Comparison of ENCODE assay signal across 25 cellular contexts in the genomic region with DNA sequence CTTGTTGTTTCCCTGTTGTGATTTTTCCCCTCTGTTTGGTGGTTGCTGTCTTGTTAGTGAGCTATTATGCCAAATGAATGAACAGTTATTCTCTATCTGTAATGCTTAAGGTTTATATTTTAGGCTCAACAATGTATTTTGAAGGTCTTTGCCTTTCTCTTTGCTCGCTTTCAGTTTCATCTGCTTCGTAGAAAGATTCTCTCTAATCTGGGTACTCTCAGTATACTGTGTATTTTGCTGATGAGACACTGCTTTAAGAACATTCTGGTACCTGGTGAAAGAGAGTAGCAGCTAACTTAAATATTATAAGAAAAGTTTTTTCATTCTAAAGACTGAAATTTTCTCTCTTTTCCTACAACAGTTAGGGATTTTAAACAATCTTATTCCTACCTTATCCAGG.
DNase-seq lines count a peak whose midpoint lies in the region; ATAC-seq and TF ChIP-seq lines count a peak whose summit lies in the region.
"Had no signal": no experiment of that assay in that cellular context is flagged by ENCODE, and none has a peak within 500 bp of the region (broad histone marks: within the 10 kb centered on the region; RNA-seq: fewer than 3 reads in every experiment).

No MANE protein-coding gene starts in this region.

- DNase-seq in DND-41, result no peak
- DNase-seq in HFFc6, result no peak
- DNase-seq in RPMI8226, result peak; percentile 24
- DNase-seq in fibroblast of lung (ENCODE audit: low read depth in 2 of 2), result no peak
- no peak for DNase-seq in coronary artery (ENCODE audit: low spot score)
- DNase-seq in caudate nucleus (lab: John Stamatoyannopoulos, UW), result no peak
- no peak for DNase-seq in foreskin melanocyte
- DNase-seq in activated T-helper 1 cell treated with anti-CD3 and anti-CD28 coated beads, Interleukin-12 subunit alpha, Interleukin-12 subunit beta, Interleukin-2, Interleukin-4 antibody, amounts not matched to agents 30 ng/mL and 10 ng/mL and 1 ng/mL, durations not matched to agents 14 hours and 24 hours and 36 hours (ENCODE audit: low spot score), result no peak
- DNase-seq: Caco-2; CD8-positive, alpha-beta T cell; DMS 273 treated with DMSO at 0.1 percent for 48 hours; DMS79; H9; KBM-7; NCI-H1092 treated with DMSO at 0.1 percent for 48 hours; NCI-H1436 treated with DMSO at 0.1 percent for 48 hours; NCI-H187 treated with DMSO at 0.1 percent for 48 hours; NCI-H524; NCI-H774; OCI-M1; SHP77; T-helper 17 cell had no signal

- no peaks in the 10 kb centered on the region for H3K9me3 ChIP-seq in DND-41 (ENCODE audit: insufficient read depth, low read length, severe bottlenecking)
- no peaks in the 10 kb centered on the region for H3K9me3 ChIP-seq in fibroblast of lung (ENCODE audit: control insufficient read depth, insufficient read depth, low read depth, low read length)
- H3K9me3 ChIP-seq: Caco-2 had no signal

- H2AFZ ChIP-seq in DND-41 (ENCODE audit: low read depth, low read length) (0 out of 2 replicates have a peak overlapping the region, but pooled peaks have one; percentile 43), fibroblast of lung (ENCODE audit: low read length) (peak overlapping the region; percentile 16)

- peaks cover 8% of the 10 kb centered on the region for H3K36me3 Mint-ChIP-seq in HFFc6 (ENCODE audit: low read depth)
- H3K36me3 Mint-ChIP-seq in activated T-helper 1 cell treated with anti-CD3 and anti-CD28 coated beads, Interleukin-12 subunit alpha, Interleukin-12 subunit beta, Interleukin-2, Interleukin-4 antibody, amounts not matched to agents 30 ng/mL and 10 ng/mL and 1 ng/mL, durations not matched to agents 14 hours and 24 hours and 36 hours (ENCODE audit: low read depth), result no peaks in the 10 kb centered on the region
- H3K36me3 Mint-ChIP-seq: CD8-positive, alpha-beta T cell had no signal

- H3K79me2 ChIP-seq in DND-41 (ENCODE audit: insufficient read depth, low read length) (no peaks in the 10 kb centered on the region), fibroblast of lung (ENCODE audit: control insufficient read depth, insufficient read depth, low read length) (no peaks in the 10 kb centered on the region)

- H3K27ac Mint-ChIP-seq in HFFc6, result peak overlapping the region; percentile 64; the same call in 1 of the 2 replicates
- no peak overlapping the region for H3K27ac Mint-ChIP-seq in activated T-helper 1 cell treated with anti-CD3 and anti-CD28 coated beads, Interleukin-12 subunit alpha, Interleukin-12 subunit beta, Interleukin-2, Interleukin-4 antibody, amounts not matched to agents 30 ng/mL and 10 ng/mL and 1 ng/mL, durations not matched to agents 14 hours and 24 hours and 36 hours
- H3K27ac Mint-ChIP-seq: B cell; CD8-positive, alpha-beta T cell; H9; T-helper 17 cell had no signal

- H3K4me1 ChIP-seq in DND-41 (ENCODE audit: insufficient read depth, low read length) (no peaks in the 10 kb centered on the region), fibroblast of lung (ENCODE audit: control insufficient read depth, extremely low read depth, insufficient read depth, low read length) (no peaks in the 10 kb centered on the region)
- H3K4me1 ChIP-seq: Caco-2 had no signal

- no peak for ATAC-seq in DND-41 (ENCODE audit: insufficient read depth, low read depth)
- ATAC-seq: CD8-positive, alpha-beta T cell; T-helper 17 cell had no signal

- H3K4me2 ChIP-seq in DND-41 (ENCODE audit: insufficient read depth, low read length) (no peak overlapping the region), fibroblast of lung (ENCODE audit: extremely low read depth, insufficient read depth, low read length) (no peak overlapping the region)

- H3K27me3 ChIP-seq in DND-41 (ENCODE audit: insufficient read depth, low read length, poor library complexity) (no peaks in the 10 kb centered on the region), fibroblast of lung (ENCODE audit: control insufficient read depth, insufficient read depth, low read length) (no peaks in the 10 kb centered on the region)

- H4K20me1 ChIP-seq in DND-41 (ENCODE audit: insufficient read depth, low read length) (no peaks in the 10 kb centered on the region), fibroblast of lung (ENCODE audit: control insufficient read depth, extremely low read depth, insufficient read depth, low read length) (no peaks in the 10 kb centered on the region)

- H3K9ac ChIP-seq in DND-41 (ENCODE audit: low read depth, low read length) (no peak overlapping the region), fibroblast of lung (ENCODE audit: insufficient read depth, low read length) (no peak overlapping the region)

- H3K27ac ChIP-seq in DND-41 (ENCODE audit: low read length), result no peak overlapping the region
- no peak overlapping the region for H3K27ac ChIP-seq in fibroblast of lung (ENCODE audit: insufficient read depth, low read length)
- H3K27ac ChIP-seq in coronary artery, result no peak overlapping the region
- no peak overlapping the region for H3K27ac ChIP-seq in caudate nucleus (ENCODE audit: low read depth, low read length)
- H3K27ac ChIP-seq: C4-2B, RWPE1 had no signal

- H3K36me3 ChIP-seq in DND-41 (ENCODE audit: insufficient read depth, low read length) (no peaks in the 10 kb centered on the region), fibroblast of lung (ENCODE audit: control insufficient read depth, insufficient read depth, low read length) (no peaks in the 10 kb centered on the region)

- no peaks in the 10 kb centered on the region; the same call in 1 of the 2 replicates for H3K4me1 Mint-ChIP-seq in HFFc6 (ENCODE audit: low read depth)
- no peaks in the 10 kb centered on the region for H3K4me1 Mint-ChIP-seq in activated T-helper 1 cell treated with anti-CD3 and anti-CD28 coated beads, Interleukin-12 subunit alpha, Interleukin-12 subunit beta, Interleukin-2, Interleukin-4 antibody, amounts not matched to agents 30 ng/mL and 10 ng/mL and 1 ng/mL, durations not matched to agents 14 hours and 24 hours and 36 hours (ENCODE audit: low read depth)
- H3K4me1 Mint-ChIP-seq: B cell, H9, T-helper 17 cell had no signal

- peaks cover 4% of the 10 kb centered on the region for H3K27me3 Mint-ChIP-seq in HFFc6 (ENCODE audit: insufficient read depth)
- no peaks in the 10 kb centered on the region for H3K27me3 Mint-ChIP-seq in activated T-helper 1 cell treated with anti-CD3 and anti-CD28 coated beads, Interleukin-12 subunit alpha, Interleukin-12 subunit beta, Interleukin-2, Interleukin-4 antibody, amounts not matched to agents 30 ng/mL and 10 ng/mL and 1 ng/mL, durations not matched to agents 14 hours and 24 hours and 36 hours (ENCODE audit: insufficient read depth)
- H3K27me3 Mint-ChIP-seq: B cell, T-helper 17 cell had no signal

- H3K9me3 Mint-ChIP-seq in HFFc6, result peaks cover 9% of the 10 kb centered on the region; the same call in 1 of the 2 replicates
- peaks cover 11% of the 10 kb centered on the region for H3K9me3 Mint-ChIP-seq in activated T-helper 1 cell treated with anti-CD3 and anti-CD28 coated beads, Interleukin-12 subunit alpha, Interleukin-12 subunit beta, Interleukin-2, Interleukin-4 antibody, amounts not matched to agents 30 ng/mL and 10 ng/mL and 1 ng/mL, durations not matched to agents 14 hours and 24 hours and 36 hours

- no peak for TF ChIP-seq CTCF in DND-41 (IDR thresholded peaks at IDR 0.05; ENCODE audit: borderline replicate concordance, extremely low read depth, low read length, poor library complexity, severe bottlenecking)
- TF ChIP-seq CTCF in HFFc6 (IDR thresholded peaks at IDR 0.05), result no peak
- no peak for TF ChIP-seq CTCF in fibroblast of lung (conservative IDR thresholded peaks at IDR 0.05 in 1 of 2, IDR thresholded peaks at IDR 0.05 in 1 of 2; ENCODE audit: low read depth in 1 of 2, low read length in 2 of 2)
- TF ChIP-seq CTCF in coronary artery (IDR thresholded peaks at IDR 0.05), result no peak

- intact Hi-C loops in activated T-helper 1 cell treated with anti-CD3 and anti-CD28 coated beads, Interleukin-12 subunit alpha, Interleukin-12 subunit beta, Interleukin-2, Interleukin-4 antibody, amounts not matched to agents 30 ng/mL and 10 ng/mL and 1 ng/mL, durations not matched to agents 14 hours and 24 hours and 36 hours (cut with micrococcal nuclease), result no loop called here

- H3K4me3 ChIP-seq in DND-41 (ENCODE audit: low read depth in 1 of 2, low read length in 2 of 2) (no peak overlapping the region), fibroblast of lung (replicated peaks in 1 of 4; ENCODE audit: control extremely low read depth in 1 of 4, insufficient read depth in 1 of 4, low read depth in 3 of 4, low read length in 4 of 4) (no peak overlapping the region), coronary artery (no peak overlapping the region)

- H3K4me3 Mint-ChIP-seq in HFFc6, result peak overlapping the region; percentile 86
- no peak overlapping the region for H3K4me3 Mint-ChIP-seq in activated T-helper 1 cell treated with anti-CD3 and anti-CD28 coated beads, Interleukin-12 subunit alpha, Interleukin-12 subunit beta, Interleukin-2, Interleukin-4 antibody, amounts not matched to agents 30 ng/mL and 10 ng/mL and 1 ng/mL, durations not matched to agents 14 hours and 24 hours and 36 hours
- H3K4me3 Mint-ChIP-seq: B cell; CD8-positive, alpha-beta T cell; H9; T-helper 17 cell had no signal
